ENCODE assay signal across 4 cellular contexts in the genomic region with DNA sequence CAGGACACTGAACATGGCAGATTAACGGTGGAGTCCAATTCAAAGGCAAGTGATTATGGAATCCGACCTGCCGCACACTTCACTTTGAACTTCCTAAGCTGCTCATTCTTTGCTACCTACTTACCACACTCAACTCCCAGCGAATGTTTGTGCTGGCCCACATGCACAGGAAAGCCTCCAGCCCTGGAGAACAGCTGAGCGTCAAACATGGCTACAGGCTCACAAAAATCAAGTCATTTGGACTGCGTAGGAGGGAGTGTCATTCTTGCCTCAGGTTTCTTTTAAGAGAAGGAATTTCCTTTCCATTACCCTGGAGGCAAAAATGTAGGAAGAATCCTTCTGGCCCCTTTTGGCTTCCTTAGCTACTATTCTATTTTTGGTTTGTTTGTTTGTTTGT.
"Had no signal": no experiment of that assay in that cellular context is flagged by ENCODE, and none has a peak within 500 bp of the region (broad histone marks: within the 10 kb centered on the region; RNA-seq: fewer than 3 reads in every experiment).

No MANE protein-coding gene starts in this region.

- DNase-seq: KG1 had no signal

- H3K4me1 Mint-ChIP-seq: GM23338, H9 had no signal

- H3K4me3 ChIP-seq: GM23338, K562 had no signal

- H3K27ac Mint-ChIP-seq: GM23338, H9 had no signal

- H2AFZ ChIP-seq: GM23338 had no signal

- H3K4me2 ChIP-seq: GM23338 had no signal

- H3K4me3 Mint-ChIP-seq: GM23338, H9 had no signal
